In genomic region chr3:25597535-25598101, GRCh38 we compare ENCODE assay signal across 15 cellular contexts.
"Had no signal": no experiment of that assay in that cellular context is flagged by ENCODE, and none has a peak within 500 bp of the region (broad histone marks: within the 10 kb centered on the region; RNA-seq: fewer than 3 reads in every experiment).

No MANE protein-coding gene starts in this region.

- H3K4me2 ChIP-seq: SK-N-SH had no signal

- H3K9me2 ChIP-seq: SK-N-SH had no signal

- H3K9me3 ChIP-seq: ascending aorta, gastrocnemius medialis, SK-N-SH, transverse colon had no signal

- H3K4me3 ChIP-seq: ascending aorta, gastrocnemius medialis, transverse colon had no signal

- H3K4me3 Mint-ChIP-seq: activated CD4-positive, alpha-beta T cell treated with anti-CD3 and anti-CD28 coated beads for 36 hours; naive B cell had no signal

- H3K27ac Mint-ChIP-seq: activated CD4-positive, alpha-beta T cell treated with anti-CD3 and anti-CD28 coated beads for 36 hours had no signal

- DNase-seq: activated CD4-positive, alpha-beta T cell treated with anti-CD3 and anti-CD28 coated beads for 36 hours; activated effector memory CD4-positive, alpha-beta T cell treated with anti-CD3 and anti-CD28 coated beads, Interleukin-2, amount 50 U/mL, for 16 hours; activated T-cell treated with anti-CD3 and anti-CD28 coated beads for 4 hours; effector CD4-positive, alpha-beta T cell; gastrocnemius medialis; midbrain; naive B cell; nucleus accumbens; right cardiac atrium; SK-N-SH; small intestine; T-helper 1 cell; transverse colon; WERI-Rb-1 had no signal

- H3K27me3 ChIP-seq: ascending aorta, gastrocnemius medialis, transverse colon had no signal

- H3K27me3 Mint-ChIP-seq: activated CD4-positive, alpha-beta T cell treated with anti-CD3 and anti-CD28 coated beads for 36 hours; naive B cell had no signal

- ATAC-seq: activated CD4-positive, alpha-beta T cell treated with anti-CD3 and anti-CD28 coated beads for 36 hours; gastrocnemius medialis; right cardiac atrium had no signal

- H3K9me3 Mint-ChIP-seq: naive B cell had no signal

- H3K27ac ChIP-seq: ascending aorta, gastrocnemius medialis, transverse colon, WERI-Rb-1 had no signal
